23 cellular contexts compared by ENCODE assay signal in genomic region chr4:156534205-156534604, GRCh38.
DNase-seq lines count a peak whose midpoint lies in the region; ATAC-seq and TF ChIP-seq lines count a peak whose summit lies in the region.
"Had no signal": no experiment of that assay in that cellular context is flagged by ENCODE, and none has a peak within 500 bp of the region (broad histone marks: within the 10 kb centered on the region; RNA-seq: fewer than 3 reads in every experiment).

No MANE protein-coding gene starts in this region.

- no peak for TF ChIP-seq POLR2A in body of pancreas (IDR thresholded peaks at IDR 0.05)

- intact Hi-C loops in body of pancreas (cut with DNase I) (no loop called here), natural killer cell (cut with micrococcal nuclease) (no loop called here)

- H3K27ac Mint-ChIP-seq in mesothelial cell of epicardium (peak overlapping the region; percentile 5), natural killer cell (no peak overlapping the region)
- H3K27ac Mint-ChIP-seq: CD14-positive monocyte; CD4-positive, CD25-positive, alpha-beta regulatory T cell had no signal

- H3K27me3 ChIP-seq in body of pancreas (no peaks in the 10 kb centered on the region), GM23248 (replicated peaks; ENCODE audit: insufficient read depth) (no peaks in the 10 kb centered on the region)
- H3K27me3 ChIP-seq: BE2C, BLaER1 had no signal

- no peak overlapping the region for H3K4me2 ChIP-seq in GM23248 (ENCODE audit: unreplicated experiment)
- H3K4me2 ChIP-seq: BLaER1 had no signal

- H4K20me1 ChIP-seq in GM23248 (ENCODE audit: insufficient read depth): no peaks in the 10 kb centered on the region
- H4K20me1 ChIP-seq: BLaER1 had no signal

- TF ChIP-seq CTCF in mesothelial cell of epicardium (IDR thresholded peaks at IDR 0.05; ENCODE audit: unreplicated experiment) (no peak), body of pancreas (IDR thresholded peaks at IDR 0.05) (no peak), natural killer cell (IDR thresholded peaks at IDR 0.05) (no peak)

- DNase-seq in NCI-H82 (lab: John Stamatoyannopoulos, UW) (peak; percentile 76), mesothelial cell of epicardium (ENCODE audit: low spot score in 2 of 2, unreplicated experiment in 2 of 2) (no peak), body of pancreas (no peak), natural killer cell (no peak), GM23248 (no peak)
- DNase-seq: 8988T; ACHN; BE2C; C1 segment of cervical spinal cord; CD4-positive, alpha-beta memory T cell; CD4-positive, CD25-positive, alpha-beta regulatory T cell; CD8-positive, alpha-beta memory T cell; COR-L47; DMS 273 treated with DMSO at 0.1 percent for 48 hours; DMS153; DMS53; DMS79; DND-41; EL; GDM1 had no signal

- H3K9ac ChIP-seq in GM23248: no peak overlapping the region
- H3K9ac ChIP-seq: BLaER1 had no signal

- H3K27me3 Mint-ChIP-seq in mesothelial cell of epicardium (ENCODE audit: low read depth) (no peaks in the 10 kb centered on the region), natural killer cell (ENCODE audit: low read depth in 2 of 2) (no peaks in the 10 kb centered on the region)
- H3K27me3 Mint-ChIP-seq: CD4-positive, alpha-beta memory T cell; CD4-positive, CD25-positive, alpha-beta regulatory T cell; CD8-positive, alpha-beta memory T cell had no signal

- no peaks in the 10 kb centered on the region for H3K4me1 ChIP-seq in body of pancreas
- H3K4me1 ChIP-seq in GM23248 (ENCODE audit: insufficient read depth): peaks cover 22% of the 10 kb centered on the region
- H3K4me1 ChIP-seq: BE2C, BLaER1 had no signal

- H3K4me3 ChIP-seq in body of pancreas (no peak overlapping the region), GM23248 (no peak overlapping the region)
- H3K4me3 ChIP-seq: BLaER1, GM12878 had no signal

- H3K4me3 Mint-ChIP-seq in mesothelial cell of epicardium (no peak overlapping the region), natural killer cell (no peak overlapping the region)
- H3K4me3 Mint-ChIP-seq: CD14-positive monocyte; CD4-positive, alpha-beta memory T cell; CD4-positive, CD25-positive, alpha-beta regulatory T cell; CD8-positive, alpha-beta memory T cell had no signal

- H3K9me3 Mint-ChIP-seq in mesothelial cell of epicardium (peaks cover 24% of the 10 kb centered on the region), natural killer cell (peaks cover 15 to 26% of the 10 kb centered on the region in 2 donors)

- in situ Hi-C loops in GM23248 (cut with MboI): no loop called here

- H2AFZ ChIP-seq in GM23248: no peak overlapping the region

- H3K36me3 ChIP-seq in body of pancreas (replicated peaks in 1 of 2; ENCODE audit: insufficient read depth in 1 of 2, low read depth in 2 of 2) (no peaks in the 10 kb centered on the region), GM23248 (ENCODE audit: low read depth) (no peaks in the 10 kb centered on the region)
- H3K36me3 ChIP-seq: BE2C, BLaER1 had no signal

- H3K27ac ChIP-seq in body of pancreas: no peak overlapping the region
- no peak overlapping the region for H3K27ac ChIP-seq in GM23248
- H3K27ac ChIP-seq: BLaER1 had no signal

- H3K79me2 ChIP-seq in GM23248 (ENCODE audit: insufficient read depth): no peaks in the 10 kb centered on the region

- H3K9me3 ChIP-seq in body of pancreas: no peaks in the 10 kb centered on the region
- H3K9me3 ChIP-seq in GM23248 (ENCODE audit: low read depth): no peaks in the 10 kb centered on the region
- H3K9me3 ChIP-seq: BE2C, BLaER1 had no signal

- H3K36me3 Mint-ChIP-seq in mesothelial cell of epicardium: peaks cover 18% of the 10 kb centered on the region
- H3K36me3 Mint-ChIP-seq in natural killer cell: no peaks in the 10 kb centered on the region
- H3K36me3 Mint-ChIP-seq: CD14-positive monocyte; CD4-positive, alpha-beta memory T cell; CD4-positive, CD25-positive, alpha-beta regulatory T cell had no signal

- peaks cover 42% of the 10 kb centered on the region for H3K4me1 Mint-ChIP-seq in mesothelial cell of epicardium
- H3K4me1 Mint-ChIP-seq in natural killer cell: no peaks in the 10 kb centered on the region
- H3K4me1 Mint-ChIP-seq: CD14-positive monocyte; CD4-positive, alpha-beta memory T cell; CD4-positive, CD25-positive, alpha-beta regulatory T cell; CD8-positive, alpha-beta memory T cell had no signal

- ATAC-seq in body of pancreas: no peak
- ATAC-seq in natural killer cell: no peak
- ATAC-seq: GM12878 had no signal

- 78 to 89% methylated on average over 2 of the region's 2 CpGs for WGBS in body of pancreas, 2 donors
- WGBS in GM23248 (ENCODE audit: low coverage in 1 of 2, low lambda C conversion rate in 2 of 2, missing lambda C conversion rate in 2 of 2), 2 experiments: 95 to 96% methylated on average over 2 of the region's 2 CpGs

- no peaks in the 10 kb centered on the region for H3K9me2 ChIP-seq in GM23248 (ENCODE audit: insufficient read depth)

- H3F3A ChIP-seq in GM23248 (ENCODE audit: insufficient read depth): peaks cover 15% of the 10 kb centered on the region; the same call in 1 of the 2 replicates
